Comparison of ENCODE assay signal across 1 cellular context in the genomic region with DNA sequence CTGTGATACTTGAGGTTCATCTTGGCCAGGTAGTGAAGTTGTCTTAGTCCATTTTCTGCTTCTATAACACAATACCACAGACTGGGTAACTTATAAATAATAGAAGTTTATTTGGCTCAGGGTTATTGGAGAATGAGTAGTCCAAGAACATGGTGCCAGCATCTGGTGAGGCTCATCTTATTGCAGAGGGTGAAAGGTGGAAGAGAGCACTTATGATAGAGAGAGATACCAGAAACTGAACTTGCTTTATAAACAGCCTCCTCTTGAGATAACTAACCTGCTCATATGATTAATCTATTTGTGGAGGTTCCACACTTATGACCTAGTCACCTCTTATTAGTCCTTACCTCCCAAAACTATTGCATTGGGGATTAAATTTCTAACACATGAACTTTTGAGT.
TF ChIP-seq lines count a peak whose summit lies in the region.

No MANE protein-coding gene starts in this region.

TF ChIP-seq in IMR-90, 13 proteins besides CTCF, POLR2A, EP300 and RAD21 (continued from another document):
- TF ChIP-seq MXI1 (IDR thresholded peaks at IDR 0.05; ENCODE audit: borderline replicate concordance, low read depth, low read length) (no peak), MAZ (IDR thresholded peaks at IDR 0.05; ENCODE audit: borderline replicate concordance, low read depth, low read length) (no peak), MAFK (IDR thresholded peaks at IDR 0.05; ENCODE audit: low read depth, low read length) (no peak)
TF ChIP-seq in IMR-90: peak in this region for 0.
